In genomic region chr5:174668349-174668748, GRCh38 we compare ENCODE assay signal across 3 cellular contexts.
TF ChIP-seq lines count a peak whose summit lies in the region.

No MANE protein-coding gene starts in this region.

TF ChIP-seq in GM23338, 12 proteins besides CTCF, POLR2A, EP300 and RAD21:
- TF ChIP-seq EZH2 (IDR thresholded peaks at IDR 0.05; ENCODE audit: low read depth, unreplicated experiment) = no peak
TF ChIP-seq in GM23338: peak in this region for 0.

TF ChIP-seq in WTC11, 78 proteins besides CTCF, POLR2A, EP300 and RAD21:
- TF ChIP-seq ZBTB43 (CRISPR knock-in tag; IDR thresholded peaks at IDR 0.05) = no peak
- TF ChIP-seq SMAD3 (CRISPR knock-in tag; IDR thresholded peaks at IDR 0.05; ENCODE audit: borderline replicate concordance) = no peak
- TF ChIP-seq ZNF121 (CRISPR knock-in tag; IDR thresholded peaks at IDR 0.05) = no peak
- no peak for TF ChIP-seq ATF2 (CRISPR knock-in tag; IDR thresholded peaks at IDR 0.05; ENCODE audit: borderline replicate concordance, low read depth)

TF ChIP-seq in H1, 55 proteins besides CTCF, POLR2A, EP300 and RAD21:
- TF ChIP-seq TCF12 (IDR thresholded peaks at IDR 0.05; ENCODE audit: low read depth, low read length) = peak; percentile 59; the same call in 1 of the 2 replicates
- no peak for TF ChIP-seq EGR1 (IDR thresholded peaks at IDR 0.05; ENCODE audit: borderline replicate concordance, low read depth, low read length)
- no peak for TF ChIP-seq NANOG (IDR thresholded peaks at IDR 0.05; ENCODE audit: insufficient read depth, low read depth, low read length, poor library complexity, severe bottlenecking)
- TF ChIP-seq CBX5 (IDR thresholded peaks at IDR 0.05; ENCODE audit: low read depth, low read length) = no peak
- no peak for TF ChIP-seq CEBPB (IDR thresholded peaks at IDR 0.05; ENCODE audit: low read depth, low read length)
- TF ChIP-seq SP1 (IDR thresholded peaks at IDR 0.05; ENCODE audit: low read depth, low read length) = no peak
- no peak for TF ChIP-seq GTF2F1 (IDR thresholded peaks at IDR 0.05; ENCODE audit: borderline replicate concordance, low read depth, low read length)
